Comparison of ENCODE assay signal across 38 cellular contexts in the genomic region with DNA sequence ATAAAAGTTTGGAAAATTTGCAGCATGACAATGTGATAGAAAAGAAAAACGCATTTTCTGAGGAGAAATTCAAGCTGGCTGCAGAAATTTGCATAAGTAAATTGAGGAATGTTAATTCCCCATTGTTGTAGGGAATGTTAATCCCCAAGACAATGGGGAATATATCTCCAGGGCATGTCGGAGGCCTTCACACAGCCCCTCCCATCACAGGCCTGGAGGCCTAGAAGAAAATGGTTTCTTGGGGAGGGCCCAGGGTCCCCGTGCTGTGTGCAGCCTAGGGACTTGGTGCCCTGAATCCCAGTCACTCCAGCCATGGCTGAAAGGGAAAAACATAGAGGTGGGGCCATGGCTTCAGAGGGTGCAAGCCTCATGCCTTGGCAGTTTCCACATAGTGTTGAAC.
"Had no signal": no experiment of that assay in that cellular context is flagged by ENCODE, and none has a peak within 500 bp of the region (broad histone marks: within the 10 kb centered on the region; RNA-seq: fewer than 3 reads in every experiment).

No MANE protein-coding gene starts in this region.

- H3K4me3 ChIP-seq: MG63, PC-9 had no signal

- DNase-seq: activated CD4-positive, alpha-beta T cell treated with anti-CD3 and anti-CD28 coated beads, Interleukin-2, amount 10 ng/mL, durations not matched to agents 24 days and 14 days; activated CD4-positive, alpha-beta T cell treated with anti-CD3 and anti-CD28 coated beads, Interleukin-2, amount 50 U/mL, for 4 hours; activated CD8-positive, alpha-beta T cell treated with anti-CD3 and anti-CD28 coated beads for 36 hours; activated effector memory CD4-positive, alpha-beta T cell treated with anti-CD3 and anti-CD28 coated beads, Interleukin-2, amount 50 U/mL, for 16 hours; activated naive CD4-positive, alpha-beta T cell; activated naive CD4-positive, alpha-beta T cell treated with anti-CD3 and anti-CD28 coated beads, Interleukin-2, amount 50 U/mL, for 16 hours; activated naive CD8-positive, alpha-beta T cell treated with anti-CD3 and anti-CD28 coated beads for 36 hours; activated T-cell treated with anti-CD3 and anti-CD28 coated beads, Interleukin-2, amount 50 U/mL, for 1 hour; activated T-cell treated with anti-CD3 and anti-CD28 coated beads, Interleukin-2, amount 50 U/mL, for 72 hours; amniotic stem cell; aorta; brain microvascular endothelial cell; central memory CD4-positive, alpha-beta T cell; Kasumi-1; MG63; MV-4-11; NCI-H1092; NCI-H1417; NCI-H146; NCI-H187; NCI-H2029 treated with DMSO at 0.1 percent for 48 hours; NCI-H2107; NCI-H2171; NCI-H510A; NCI-H526; NCI-H748 treated with DMSO at 0.1 percent for 48 hours; NK-92 treated with Interleukin-12 subunit alpha and Interleukin-12 subunit beta, amount 100 ng/mL, for 24 hours; PC-9; SIG-M5; SW 1271; T-helper 1 cell; T-helper 2 cell; T-helper 9 cell; WERI-Rb-1 had no signal

- H3K27ac ChIP-seq: brain microvascular endothelial cell, PC-9, RWPE1, WERI-Rb-1 had no signal

- FAIRE-seq: RCC 7860 had no signal

- H3K27me3 ChIP-seq: brain microvascular endothelial cell, MG63 had no signal

- ATAC-seq: activated CD8-positive, alpha-beta T cell treated with anti-CD3 and anti-CD28 coated beads for 36 hours; activated T-cell treated with anti-CD3 and anti-CD28 coated beads, Interleukin-2, amount 50 U/mL, for 72 hours; activated T-helper 17 cell treated with anti-CD3 and anti-CD28 coated beads, Interleukin-2, amount 50 U/mL, for 72 hours; Right ventricle myocardium inferior had no signal

- H3K36me3 ChIP-seq: brain microvascular endothelial cell, MG63, WERI-Rb-1 had no signal
